In genomic region chr11:1242751-1243150, GRCh38 we compare ENCODE assay signal across 14 cellular contexts. TPM values are rescaled to one million over a fixed set of nuclear protein-coding genes. Genes with fewer than 3 reads are reported as not detected.
"Had no signal": no experiment of that assay in that cellular context is flagged by ENCODE, and none has a peak within 500 bp of the region (broad histone marks: within the 10 kb centered on the region; RNA-seq: fewer than 3 reads in every experiment).

No MANE protein-coding gene starts in this region.

RNA-seq across cellular contexts. Expression of gene MUC5B, which starts 19.9 kb away (rescaled TPM):
- total RNA-seq: activated naive CD4-positive, alpha-beta T cell treated with anti-CD3 and anti-CD28 coated beads for 36 hours; activated naive CD4-positive, alpha-beta T cell treated with anti-CD3 and anti-CD28 coated beads, Interleukin-2, amount 50 U/mL, for 72 hours; activated naive CD8-positive, alpha-beta T cell treated with anti-CD3 and anti-CD28 coated beads for 36 hours; activated naive CD8-positive, alpha-beta T cell treated with anti-CD3 and anti-CD28 coated beads, Interleukin-2, amount 10 ng/mL, durations not matched to agents 7 days and 5 days; activated T-cell treated with anti-CD3 and anti-CD28 coated beads, Interleukin-2, amount 50 U/mL, for 72 hours; activated T-helper 1 cell treated with anti-CD3 and anti-CD28 coated beads, Interleukin-12 subunit alpha, Interleukin-12 subunit beta, Interleukin-2, Interleukin-4 antibody, amounts not matched to agents 30 ng/mL and 10 ng/mL and 1 ng/mL, durations not matched to agents 14 hours and 24 hours and 36 hours; activated T-helper 17 cell treated with anti-CD3 and anti-CD28 coated beads, Interleukin-2, amount 50 U/mL, for 72 hours; activated T-helper 2 cell treated with anti-CD3 and anti-CD28 coated beads, Interferon-gamma antibody, Interleukin-2, Interleukin-4, amounts not matched to agents 10 μg/mL and 5 μg/mL and 100 μg/mL, durations not matched to agents 14 hours and 24 hours and 36 hours; aorta; astrocyte; bronchial epithelial cell; cardiac muscle cell; cardiac septum; chondrocyte had no signal
- polyA plus RNA-seq: cardiac muscle cell had no signal
